1 cellular context compared by ENCODE assay signal in genomic region chr1:46013566-46013965, GRCh38.
TF ChIP-seq lines count a peak whose summit lies in the region.

No MANE protein-coding gene starts in this region.

TF ChIP-seq in GM12878, 131 proteins besides CTCF, POLR2A, EP300 and RAD21 (continued from another document):
- no peak for TF ChIP-seq CEBPZ (IDR thresholded peaks at IDR 0.05; ENCODE audit: low read depth, low read length)
- TF ChIP-seq BACH1 (IDR thresholded peaks at IDR 0.05; ENCODE audit: borderline replicate concordance) = no peak
- no peak for TF ChIP-seq RELA (IDR thresholded peaks at IDR 0.05; ENCODE audit: borderline replicate concordance, partially characterized antibody)
- TF ChIP-seq CEBPB (IDR thresholded peaks at IDR 0.05; ENCODE audit: borderline replicate concordance in 1 of 2, low read depth in 2 of 2, low read length in 2 of 2) = no peak
- TF ChIP-seq, protein P1, sequence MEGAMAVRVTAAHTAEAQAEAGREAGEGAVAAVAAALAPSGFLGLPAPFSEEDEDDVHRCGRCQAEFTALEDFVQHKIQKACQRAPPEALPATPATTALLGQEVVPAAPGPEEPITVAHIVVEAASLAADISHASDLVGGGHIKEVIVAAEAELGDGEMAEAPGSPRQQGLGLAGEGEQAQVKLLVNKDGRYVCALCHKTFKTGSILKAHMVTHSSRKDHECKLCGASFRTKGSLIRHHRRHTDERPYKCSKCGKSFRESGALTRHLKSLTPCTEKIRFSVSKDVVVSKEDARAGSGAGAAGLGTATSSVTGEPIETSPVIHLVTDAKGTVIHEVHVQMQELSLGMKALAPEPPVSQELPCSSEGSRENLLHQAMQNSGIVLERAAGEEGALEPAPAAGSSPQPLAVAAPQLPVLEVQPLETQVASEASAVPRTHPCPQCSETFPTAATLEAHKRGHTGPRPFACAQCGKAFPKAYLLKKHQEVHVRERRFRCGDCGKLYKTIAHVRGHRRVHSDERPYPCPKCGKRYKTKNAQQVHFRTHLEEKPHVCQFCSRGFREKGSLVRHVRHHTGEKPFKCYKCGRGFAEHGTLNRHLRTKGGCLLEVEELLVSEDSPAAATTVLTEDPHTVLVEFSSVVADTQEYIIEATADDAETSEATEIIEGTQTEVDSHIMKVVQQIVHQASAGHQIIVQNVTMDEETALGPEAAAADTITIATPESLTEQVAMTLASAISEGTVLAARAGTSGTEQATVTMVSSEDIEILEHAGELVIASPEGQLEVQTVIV (IDR thresholded peaks at IDR 0.05; ENCODE audit: borderline replicate concordance, partially characterized antibody) = no peak
- TF ChIP-seq ETV6 (conservative IDR thresholded peaks at IDR 0.05 in 1 of 2, IDR thresholded peaks at IDR 0.05 in 1 of 2; ENCODE audit: borderline replicate concordance in 1 of 2, low read depth in 1 of 2) = no peak
- no peak for TF ChIP-seq BCL3 (IDR thresholded peaks at IDR 0.05; ENCODE audit: borderline replicate concordance, insufficient read depth, low read depth, low read length, poor library complexity, severe bottlenecking)
- TF ChIP-seq BHLHE40 (IDR thresholded peaks at IDR 0.05; ENCODE audit: borderline replicate concordance in 1 of 2, low read depth in 2 of 2, low read length in 1 of 2) = no peak
TF ChIP-seq in GM12878: peak in this region for 0.
